Comparison of ENCODE assay signal across 23 cellular contexts in the genomic region with DNA sequence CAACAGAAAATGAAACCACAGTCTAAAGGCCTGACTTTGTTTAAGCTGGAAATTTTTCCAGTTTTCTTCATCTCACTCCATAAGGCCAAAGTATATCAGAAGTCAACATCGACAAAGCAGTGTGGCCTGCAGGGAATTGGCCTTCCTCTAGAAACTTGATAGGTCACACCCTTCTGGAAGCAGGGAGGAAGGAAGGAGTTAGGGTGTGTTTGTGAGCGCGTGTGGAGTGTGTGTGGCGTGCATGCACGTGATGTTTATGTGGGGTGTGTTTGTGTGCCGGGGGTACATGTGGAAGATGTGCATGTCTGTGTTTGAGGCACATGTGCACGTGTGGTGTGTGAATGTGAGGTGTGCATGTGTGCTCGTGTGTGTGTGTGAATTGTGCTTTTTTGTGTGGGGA. TPM values are rescaled to one million over a fixed set of nuclear protein-coding genes. Genes with fewer than 3 reads are reported as not detected.
DNase-seq lines count a peak whose midpoint lies in the region; ATAC-seq and TF ChIP-seq lines count a peak whose summit lies in the region.
"Had no signal": no experiment of that assay in that cellular context is flagged by ENCODE, and none has a peak within 500 bp of the region (broad histone marks: within the 10 kb centered on the region; RNA-seq: fewer than 3 reads in every experiment).

No MANE protein-coding gene starts in this region.

- no peaks in the 10 kb centered on the region for H3K79me2 ChIP-seq in SK-N-SH (ENCODE audit: insufficient read depth)

- intact Hi-C loops in left lung (cut with DNase I), result no loop called here
- intact Hi-C loops in tibial artery (cut with DNase I; ENCODE audit: low total_unique reads), result no loop called here
- intact Hi-C loops in left colon (cut with DNase I, micrococcal nuclease), result no loop called here

- no peak overlapping the region for H2AFZ ChIP-seq in SK-N-SH (ENCODE audit: low read depth)

- H3K4me1 Mint-ChIP-seq in CD4-positive, CD25-positive, alpha-beta regulatory T cell, result peaks cover 46 to 89% (median 67%) of the 10 kb centered on the region in 4 donors
- peaks cover 77 to 94% (median 88%) of the 10 kb centered on the region in 3 donors for H3K4me1 Mint-ChIP-seq in CD8-positive, alpha-beta memory T cell
- peaks cover 11% of the 10 kb centered on the region for H3K4me1 Mint-ChIP-seq in memory B cell
- H3K4me1 Mint-ChIP-seq: brain, mesothelial cell of epicardium had no signal

- TF ChIP-seq RAD21 in SK-N-SH (IDR thresholded peaks at IDR 0.05; ENCODE audit: low read length), result no peak

- H3K9me3 Mint-ChIP-seq in CD4-positive, CD25-positive, alpha-beta regulatory T cell, result no peaks in the 10 kb centered on the region
- no peaks in the 10 kb centered on the region for H3K9me3 Mint-ChIP-seq in CD8-positive, alpha-beta memory T cell
- H3K9me3 Mint-ChIP-seq in activated naive CD4-positive, alpha-beta T cell treated with anti-CD3 and anti-CD28 coated beads, Interleukin-2, amount 50 U/mL, for 72 hours, result no peaks in the 10 kb centered on the region
- no peaks in the 10 kb centered on the region for H3K9me3 Mint-ChIP-seq in memory B cell
- H3K9me3 Mint-ChIP-seq: brain, mesothelial cell of epicardium had no signal

- H3K27me3 ChIP-seq in CD4-positive, CD25-positive, alpha-beta regulatory T cell (ENCODE audit: control insufficient read depth, insufficient read depth, low read length), result no peaks in the 10 kb centered on the region
- no peaks in the 10 kb centered on the region for H3K27me3 ChIP-seq in CD8-positive, alpha-beta memory T cell (ENCODE audit: insufficient read depth, low read length, poor library complexity, severe bottlenecking)
- no peaks in the 10 kb centered on the region for H3K27me3 ChIP-seq in left lung
- no peaks in the 10 kb centered on the region for H3K27me3 ChIP-seq in tibial artery
- H3K27me3 ChIP-seq in SK-N-SH (ENCODE audit: insufficient read depth), result no peaks in the 10 kb centered on the region
- H3K27me3 ChIP-seq: BLaER1, esophagus muscularis mucosa, tibial nerve had no signal

- peaks cover 76% of the 10 kb centered on the region for H3K36me3 Mint-ChIP-seq in CD4-positive, CD25-positive, alpha-beta regulatory T cell
- peaks cover 5 to 98% (median 44%) of the 10 kb centered on the region in 3 donors for H3K36me3 Mint-ChIP-seq in CD8-positive, alpha-beta memory T cell
- peaks cover 43 to 69% of the 10 kb centered on the region in 2 donors for H3K36me3 Mint-ChIP-seq in activated naive CD4-positive, alpha-beta T cell treated with anti-CD3 and anti-CD28 coated beads, Interleukin-2, amount 50 U/mL, for 72 hours
- peaks cover 38% of the 10 kb centered on the region for H3K36me3 Mint-ChIP-seq in memory B cell

- H3K27me3 Mint-ChIP-seq in CD4-positive, CD25-positive, alpha-beta regulatory T cell, result no peaks in the 10 kb centered on the region
- H3K27me3 Mint-ChIP-seq in CD8-positive, alpha-beta memory T cell, result no peaks in the 10 kb centered on the region
- H3K27me3 Mint-ChIP-seq in memory B cell, result no peaks in the 10 kb centered on the region
- H3K27me3 Mint-ChIP-seq: brain had no signal

- no peak for DNase-seq in CD4-positive, CD25-positive, alpha-beta regulatory T cell
- DNase-seq in CD8-positive, alpha-beta memory T cell, result no peak
- no peak for DNase-seq in activated naive CD4-positive, alpha-beta T cell treated with anti-CD3 and anti-CD28 coated beads, Interleukin-2, amount 50 U/mL, for 72 hours (ENCODE audit: low spot score in 2 of 2)
- DNase-seq in memory B cell (ENCODE audit: low spot score in 2 of 2), result no peak
- DNase-seq in left lung, result no peak
- DNase-seq in tibial artery, result no peak
- no peak for DNase-seq in left colon
- DNase-seq in SK-N-SH, result no peak
- DNase-seq: activated gamma-delta T cell; dermis blood vessel endothelial cell; DMS79 treated with DMSO at 0.1 percent for 48 hours; glutamatergic neuron; MM.1S; NCI-H2029; NCI-H446 treated with DMSO at 0.1 percent for 48 hours; nucleus accumbens; SHP77; stimulated activated CD4-positive, alpha-beta T cell treated with anti-CD3 and anti-CD28 coated beads, Interleukin-4, amount 100 ng/mL, for 4 hours had no signal

- peaks cover 4% of the 10 kb centered on the region for H3F3A ChIP-seq in SK-N-SH (replicated peaks; ENCODE audit: insufficient read depth)

- peaks cover 97% of the 10 kb centered on the region for H3K36me3 ChIP-seq in CD4-positive, CD25-positive, alpha-beta regulatory T cell (ENCODE audit: control insufficient read depth, insufficient read depth, low read length)
- H3K36me3 ChIP-seq in CD8-positive, alpha-beta memory T cell (ENCODE audit: insufficient read depth, low read length), result peaks cover 93% of the 10 kb centered on the region
- H3K36me3 ChIP-seq in left lung, result peaks cover 5 to 100% of the 10 kb centered on the region in 2 donors
- H3K36me3 ChIP-seq in tibial artery, result peaks cover 70 to 98% (median 72%) of the 10 kb centered on the region in 3 donors
- peaks cover 51 to 65% of the 10 kb centered on the region in 2 experiments for H3K36me3 ChIP-seq in SK-N-SH (replicated peaks in 1 of 2; ENCODE audit: control insufficient read depth in 1 of 2, insufficient read depth in 2 of 2, low read length in 1 of 2)

- peak overlapping the region; percentile 19 to 85 (median 75) for H3K4me3 Mint-ChIP-seq in CD4-positive, CD25-positive, alpha-beta regulatory T cell
- peak overlapping the region in 5 of 7 donors; percentile 33 to 70 (median 44) for H3K4me3 Mint-ChIP-seq in CD8-positive, alpha-beta memory T cell
- H3K4me3 Mint-ChIP-seq in memory B cell, result no peak overlapping the region
- H3K4me3 Mint-ChIP-seq: brain, mesothelial cell of epicardium had no signal

- peak overlapping the region; percentile 21 for H3K4me3 ChIP-seq in CD4-positive, CD25-positive, alpha-beta regulatory T cell (ENCODE audit: low read depth, low read length)
- H3K4me3 ChIP-seq in CD8-positive, alpha-beta memory T cell (ENCODE audit: low read length), result no peak overlapping the region
- H3K4me3 ChIP-seq in left lung, result no peak overlapping the region
- no peak overlapping the region for H3K4me3 ChIP-seq in tibial artery
- H3K4me3 ChIP-seq in SK-N-SH (ENCODE audit: low read depth in 2 of 2, low read length in 1 of 2), result no peak overlapping the region
- H3K4me3 ChIP-seq: BLaER1, esophagus muscularis mucosa, tibial nerve had no signal

- POLR2A ChIA-PET in CD8-positive, alpha-beta memory T cell (lab: Charles Lee), result interaction anchor here (0.6 to 1.5 kb wide), 4 partner anchors 14 to 24 kb away, joined by 3 to 10 read pairs (median 4); no protein-coding TSS in a partner anchor
- POLR2A ChIA-PET in SK-N-SH (lab: Yijun Ruan, JAX), result no interaction called here

- no peak overlapping the region for H3K4me2 ChIP-seq in SK-N-SH
- H3K4me2 ChIP-seq: BLaER1 had no signal

- no peak for TF ChIP-seq CTCF in left lung (IDR thresholded peaks at IDR 0.05)
- no peak for TF ChIP-seq CTCF in tibial artery (IDR thresholded peaks at IDR 0.05)
- no peak for TF ChIP-seq CTCF in SK-N-SH (IDR thresholded peaks at IDR 0.05)

- no peak for TF ChIP-seq EP300 in SK-N-SH (IDR thresholded peaks at IDR 0.05; ENCODE audit: borderline replicate concordance in 1 of 2, low read depth in 1 of 2, low read length in 1 of 2)

- 98% methylated on average over 8 of the region's 8 CpGs for WGBS in SK-N-SH (ENCODE audit: low lambda C conversion rate)

- peak overlapping the region; percentile 78 to 90 (median 89) for H3K27ac Mint-ChIP-seq in CD4-positive, CD25-positive, alpha-beta regulatory T cell
- peak overlapping the region; percentile 68 to 93 (median 78) for H3K27ac Mint-ChIP-seq in CD8-positive, alpha-beta memory T cell
- peak overlapping the region; percentile 72 to 89 for H3K27ac Mint-ChIP-seq in activated naive CD4-positive, alpha-beta T cell treated with anti-CD3 and anti-CD28 coated beads, Interleukin-2, amount 50 U/mL, for 72 hours
- peak overlapping the region; percentile 51 for H3K27ac Mint-ChIP-seq in memory B cell
- H3K27ac Mint-ChIP-seq: mesothelial cell of epicardium had no signal

- no peaks in the 10 kb centered on the region for H3K9me2 ChIP-seq in SK-N-SH

- ATAC-seq in CD4-positive, CD25-positive, alpha-beta regulatory T cell (ENCODE audit: low read depth in 2 of 2), result no peak
- no peak for ATAC-seq in activated naive CD4-positive, alpha-beta T cell treated with anti-CD3 and anti-CD28 coated beads, Interleukin-2, amount 50 U/mL, for 72 hours
- ATAC-seq in memory B cell (ENCODE audit: low read depth) (no peak), left lung (no peak), left colon (no peak)

- no peaks in the 10 kb centered on the region for H4K20me1 ChIP-seq in SK-N-SH (ENCODE audit: insufficient read depth)

- peak overlapping the region; percentile 29 for H3K27ac ChIP-seq in CD4-positive, CD25-positive, alpha-beta regulatory T cell (ENCODE audit: insufficient read depth, low read length, poor library complexity, severe bottlenecking)
- H3K27ac ChIP-seq in CD8-positive, alpha-beta memory T cell (ENCODE audit: low read depth, low read length), result no peak overlapping the region
- H3K27ac ChIP-seq in left lung (no peak overlapping the region), tibial artery (no peak overlapping the region), SK-N-SH (ENCODE audit: low read depth in 2 of 2, low read length in 1 of 2) (no peak overlapping the region)
- H3K27ac ChIP-seq: BLaER1, esophagus muscularis mucosa, tibial nerve had no signal

- CTCF ChIA-PET in CD8-positive, alpha-beta memory T cell (lab: Charles Lee), result interaction anchor here (1.1 to 1.4 kb wide), 3 partner anchors 34 to 64 kb away, joined by 3 to 4 read pairs (median 3); no protein-coding TSS in a partner anchor
- CTCF ChIA-PET in SK-N-SH (lab: Yijun Ruan, JAX), result interaction anchor here (1.2 to 1.4 kb wide), 3 partner anchors 64 to 195 kb away, joined by 3 to 10 read pairs (median 6); no protein-coding TSS in a partner anchor

- H3K4me1 ChIP-seq in CD4-positive, CD25-positive, alpha-beta regulatory T cell (ENCODE audit: control insufficient read depth, insufficient read depth, low read length, poor library complexity, severe bottlenecking), result peaks cover 67% of the 10 kb centered on the region
- peaks cover 75% of the 10 kb centered on the region for H3K4me1 ChIP-seq in CD8-positive, alpha-beta memory T cell (ENCODE audit: insufficient read depth, low read length)
- H3K4me1 ChIP-seq in left lung, result peaks cover 0 to 2% of the 10 kb centered on the region in 2 donors
- H3K4me1 ChIP-seq in tibial artery, result no peaks in the 10 kb centered on the region
- no peaks in the 10 kb centered on the region for H3K4me1 ChIP-seq in SK-N-SH (ENCODE audit: control insufficient read depth in 1 of 2, insufficient read depth in 2 of 2, low read depth in 1 of 2, low read length in 1 of 2)

- H3K9me3 ChIP-seq in CD4-positive, CD25-positive, alpha-beta regulatory T cell (ENCODE audit: control insufficient read depth in 2 of 2, low read length in 2 of 2), result no peaks in the 10 kb centered on the region
- H3K9me3 ChIP-seq in CD8-positive, alpha-beta memory T cell (ENCODE audit: low read length), result no peaks in the 10 kb centered on the region
- H3K9me3 ChIP-seq in left lung, result no peaks in the 10 kb centered on the region
- H3K9me3 ChIP-seq in tibial artery, result no peaks in the 10 kb centered on the region
- H3K9me3 ChIP-seq in SK-N-SH, result no peaks in the 10 kb centered on the region
- H3K9me3 ChIP-seq: BLaER1, esophagus muscularis mucosa, tibial nerve had no signal

- H3K9ac ChIP-seq in SK-N-SH, result no peak overlapping the region
- H3K9ac ChIP-seq: BLaER1 had no signal

RNA-seq across cellular contexts. Expression of gene ZC3HAV1, which starts 28.6 kb away (rescaled TPM):
- total RNA-seq in CD4-positive, CD25-positive, alpha-beta regulatory T cell, result 220 TPM
- polyA plus RNA-seq in CD4-positive, CD25-positive, alpha-beta regulatory T cell, result 100 to 1,000 TPM; 122 to 157 (median 139) TPM
- total RNA-seq in CD8-positive, alpha-beta memory T cell, result 10 to 100 TPM; 89.9 to 92.8 TPM
- 153 TPM for polyA plus RNA-seq in CD8-positive, alpha-beta memory T cell
- total RNA-seq in activated naive CD4-positive, alpha-beta T cell treated with anti-CD3 and anti-CD28 coated beads, Interleukin-2, amount 50 U/mL, for 72 hours, result 100 to 1,000 TPM in 1 of 2 donors, 10 to 100 TPM in 1; 97.8 to 167 TPM
- total RNA-seq in left lung (10 to 100 TPM; 35.5 to 45.5 TPM), left colon (10 to 100 TPM; 35.4 to 36.5 TPM)
- 11.2 and 12.4 TPM in 2 replicates for polyA plus RNA-seq in SK-N-SH (2012; rRNA removed)
- 13.3 and 13.5 TPM in 2 replicates for polyA plus RNA-seq in SK-N-SH (2012; cell fraction: cytosol; rRNA removed)
- 7.1 and 12.6 TPM in 2 replicates for polyA plus RNA-seq in SK-N-SH (2012; cell fraction: nucleus; rRNA removed)

RNA-seq across cellular contexts. Expression of gene ZC3HAV1L, which starts 45.1 kb away (rescaled TPM):
- total RNA-seq in CD4-positive, CD25-positive, alpha-beta regulatory T cell, result 1.4 TPM
- polyA plus RNA-seq in CD4-positive, CD25-positive, alpha-beta regulatory T cell, result under 1 TPM in 3 of 4 donors, not detected in 1; 0.25 to 0.86 (median 0.64) TPM
- total RNA-seq in CD8-positive, alpha-beta memory T cell, result 10 to 100 TPM; 12.6 to 13.6 TPM
- polyA plus RNA-seq in CD8-positive, alpha-beta memory T cell, result 1.1 TPM
- total RNA-seq in activated naive CD4-positive, alpha-beta T cell treated with anti-CD3 and anti-CD28 coated beads, Interleukin-2, amount 50 U/mL, for 72 hours, result 10 to 100 TPM in 1 of 2 donors, 1 to 10 TPM in 1; 2.0 to 22.6 TPM
- total RNA-seq in left lung (10 to 100 TPM in 1 of 2 donors, 1 to 10 TPM in 1; 8.4 to 12.4 TPM), left colon (1 to 10 TPM; 6.3 to 7.0 TPM)
- 9.7 and 14.5 TPM in 2 replicates for polyA plus RNA-seq in SK-N-SH (2012; rRNA removed)
- 9.1 and 10.8 TPM in 2 replicates for polyA plus RNA-seq in SK-N-SH (2012; cell fraction: cytosol; rRNA removed)
- 27.2 TPM in 2 replicates for polyA plus RNA-seq in SK-N-SH (2012; cell fraction: nucleus; rRNA removed)
